14 cellular contexts compared by ENCODE assay signal in genomic region chr9:91882628-91883027, GRCh38.
DNase-seq lines count a peak whose midpoint lies in the region; ATAC-seq and TF ChIP-seq lines count a peak whose summit lies in the region.
"Had no signal": no experiment of that assay in that cellular context is flagged by ENCODE, and none has a peak within 500 bp of the region (broad histone marks: within the 10 kb centered on the region; RNA-seq: fewer than 3 reads in every experiment).

No MANE protein-coding gene starts in this region.

- H3K4me3 ChIP-seq in right atrium auricular region (peak overlapping the region in 1 of 2 donors; percentile 6), heart right ventricle (no peak overlapping the region), RWPE2 (ENCODE audit: severe bottlenecking) (no peak overlapping the region), spleen (no peak overlapping the region), hepatocyte (no peak overlapping the region)
- H3K4me3 ChIP-seq: MG63, SJSA1 had no signal

- H3K36me3 ChIP-seq in right atrium auricular region (no peaks in the 10 kb centered on the region), heart right ventricle (no peaks in the 10 kb centered on the region), RWPE2 (ENCODE audit: low read depth) (no peaks in the 10 kb centered on the region), spleen (no peaks in the 10 kb centered on the region), hepatocyte (replicated peaks; ENCODE audit: insufficient read depth, low read depth) (no peaks in the 10 kb centered on the region)
- H3K36me3 ChIP-seq: MG63, SJSA1 had no signal

- H3K27ac ChIP-seq in right atrium auricular region (peak overlapping the region; percentile 45 to 60), heart right ventricle (no peak overlapping the region), RWPE2 (ENCODE audit: poor library complexity, severe bottlenecking) (no peak overlapping the region), spleen (peak overlapping the region in 1 of 8 donors; percentile 13), hepatocyte (no peak overlapping the region)
- H3K27ac ChIP-seq: SJSA1 had no signal

- no peaks in the 10 kb centered on the region for H4K20me1 ChIP-seq in hepatocyte (ENCODE audit: insufficient read depth, poor library complexity, severe bottlenecking)

- peaks cover 63% of the 10 kb centered on the region for H3K79me2 ChIP-seq in hepatocyte

- no peaks in the 10 kb centered on the region for H3K9me3 ChIP-seq in right atrium auricular region
- H3K9me3 ChIP-seq in heart right ventricle: no peaks in the 10 kb centered on the region
- H3K9me3 ChIP-seq in RWPE2 (ENCODE audit: severe bottlenecking): no peaks in the 10 kb centered on the region
- H3K9me3 ChIP-seq in spleen: no peaks in the 10 kb centered on the region
- no peaks in the 10 kb centered on the region for H3K9me3 ChIP-seq in hepatocyte (ENCODE audit: low read depth)
- H3K9me3 ChIP-seq: MG63, SJSA1 had no signal

- ATAC-seq in heart right ventricle (no peak), RWPE2 (ENCODE audit: low read depth) (no peak), GM21717 (IDR thresholded peaks at IDR 0.05; ENCODE audit: unreplicated experiment) (no peak)
- ATAC-seq: left ventricle myocardium superior had no signal

- no peak overlapping the region for H2AFZ ChIP-seq in hepatocyte

- intact Hi-C loops in heart right ventricle (cut with DNase I): no loop called here
- intact Hi-C loops in spleen (cut with DNase I; ENCODE audit: low total_unique reads): no loop called here

- TF ChIP-seq CTCF in right atrium auricular region (IDR thresholded peaks at IDR 0.05) (no peak), heart right ventricle (IDR thresholded peaks at IDR 0.05) (no peak), LNCAP (IDR thresholded peaks at IDR 0.05) (peak; percentile 43; the same call in 1 of the 2 replicates), RWPE2 (IDR thresholded peaks at IDR 0.05; ENCODE audit: poor library complexity, severe bottlenecking) (peak; percentile 16), spleen (IDR thresholded peaks at IDR 0.05 in 8 of 11, conservative IDR thresholded peaks at IDR 0.05 in 3 of 11) (no peak), hepatocyte (IDR thresholded peaks at IDR 0.05; ENCODE audit: poor library complexity) (no peak)

- WGBS in heart right ventricle, 2 donors: 90 to 92% methylated on average over 4 of the region's 4 CpGs
- 69 to 85% (median 75%) methylated on average over 4 of the region's 4 CpGs for whole genome bisulfite sequencing in spleen, 5 donors
- 89% methylated on average over 4 of the region's 4 CpGs for WGBS in hepatocyte (ENCODE audit: low lambda C conversion rate, missing lambda C conversion rate)

- no peak for DNase-seq in right atrium auricular region (ENCODE audit: low spot score)
- no peak for DNase-seq in heart right ventricle
- DNase-seq in RWPE2 (ENCODE audit: low spot score): no peak
- peak; percentile 17 for DNase-seq in spleen
- no peak for DNase-seq in hepatocyte (ENCODE audit: low spot score)
- DNase-seq in stimulated activated CD4-positive, alpha-beta T cell treated with anti-CD3 and anti-CD28 coated beads, Interleukin-1b, Interleukin-23, amount 100 ng/mL, for 48 hours: no peak
- DNase-seq: activated CD4-positive, alpha-beta T cell treated with anti-CD3 and anti-CD28 coated beads, Interleukin-2, amount 50 U/mL, for 4 hours; HFFc6; left ventricle myocardium superior; MG63; NCI-H2107 had no signal

- no peak overlapping the region for H3K4me2 ChIP-seq in hepatocyte

- peaks cover 0 to 36% of the 10 kb centered on the region in 2 donors for H3K4me1 ChIP-seq in right atrium auricular region
- H3K4me1 ChIP-seq in heart right ventricle: peaks cover 0 to 22% (median 0%) of the 10 kb centered on the region in 9 donors
- H3K4me1 ChIP-seq in RWPE2 (ENCODE audit: insufficient read depth, poor library complexity, severe bottlenecking): peaks cover 6% of the 10 kb centered on the region
- peaks cover 0 to 6% (median 0%) of the 10 kb centered on the region in 6 donors for H3K4me1 ChIP-seq in spleen
- peaks cover 27% of the 10 kb centered on the region for H3K4me1 ChIP-seq in hepatocyte (ENCODE audit: insufficient read depth)
- H3K4me1 ChIP-seq: SJSA1 had no signal

- no peaks in the 10 kb centered on the region for H3K9me2 ChIP-seq in hepatocyte (replicated peaks; ENCODE audit: insufficient read depth)

- TF ChIP-seq POLR2A in spleen (IDR thresholded peaks at IDR 0.05): no peak

- H3K27me3 ChIP-seq in right atrium auricular region: no peaks in the 10 kb centered on the region
- peaks cover 0 to 19% (median 10%) of the 10 kb centered on the region in 7 donors for H3K27me3 ChIP-seq in heart right ventricle
- no peaks in the 10 kb centered on the region for H3K27me3 ChIP-seq in RWPE2 (ENCODE audit: insufficient read depth, poor library complexity, severe bottlenecking)
- peaks cover 0 to 15% (median 0%) of the 10 kb centered on the region in 7 donors for H3K27me3 ChIP-seq in spleen (replicated peaks in 1 of 7)
- no peaks in the 10 kb centered on the region for H3K27me3 ChIP-seq in hepatocyte
- H3K27me3 ChIP-seq: MG63, SJSA1 had no signal

Comparison
In these comparisons a context has a peak if more than half of its experiments do, and no peak if none do; other contexts are left out.
1. H3K27ac ChIP-seq: peak in right atrium auricular region (2 of 2); none in heart right ventricle (0 of 10), RWPE2 (single experiment) and hepatocyte (single experiment).
2. CTCF ChIP-seq: peak in LNCAP (single experiment) and RWPE2 (single experiment); none in right atrium auricular region (0 of 2), heart right ventricle (0 of 9), spleen (0 of 11) and hepatocyte (single experiment).